Comparison of ENCODE assay signal across 11 cellular contexts in genomic region chr15:62895139-62895866, GRCh38.
DNase-seq lines count a peak whose midpoint lies in the region; ATAC-seq lines count a peak whose summit lies in the region.
"Had no signal": no experiment of that assay in that cellular context is flagged by ENCODE, and none has a peak within 500 bp of the region (broad histone marks: within the 10 kb centered on the region; RNA-seq: fewer than 3 reads in every experiment).

No MANE protein-coding gene starts in this region.

- ATAC-seq in right cardiac atrium (no peak), GM18858 (IDR thresholded peaks at IDR 0.05; ENCODE audit: unreplicated experiment) (no peak), GM19351 (IDR thresholded peaks at IDR 0.05; ENCODE audit: unreplicated experiment) (no peak)

- H3K9me3 ChIP-seq in right cardiac atrium (ENCODE audit: control insufficient read depth, low read length) (no peaks in the 10 kb centered on the region), skeletal muscle tissue (ENCODE audit: control insufficient read depth in 3 of 3, low read length in 3 of 3) (no peaks in the 10 kb centered on the region)

- H3K27me3 ChIP-seq in right cardiac atrium (ENCODE audit: control insufficient read depth, insufficient read depth) (no peaks in the 10 kb centered on the region), skeletal muscle tissue (ENCODE audit: control insufficient read depth in 3 of 3, insufficient read depth in 3 of 3, low read length in 3 of 3) (peaks cover 0 to 4% (median 3%) of the 10 kb centered on the region in 3 donors)

- peak; percentile 88 for DNase-seq in HT1080 (ENCODE audit: low read depth)
- DNase-seq in amniotic stem cell (lab: John Stamatoyannopoulos, UW): peak; percentile 18
- DNase-seq in right cardiac atrium: no peak
- no peak for DNase-seq in HUDEP-2 (lab: John Stamatoyannopoulos, UW; ENCODE audit: unreplicated experiment in 76 of 76)
- DNase-seq in substantia nigra (lab: John Stamatoyannopoulos, UW): no peak
- DNase-seq: activated CD4-positive, alpha-beta memory T cell treated with anti-CD3 and anti-CD28 coated beads for 36 hours; amygdala; immature natural killer cell had no signal

- H3K4me1 ChIP-seq in right cardiac atrium (ENCODE audit: control insufficient read depth, insufficient read depth, low read length) (peaks cover 5% of the 10 kb centered on the region), skeletal muscle tissue (ENCODE audit: control insufficient read depth in 3 of 3, insufficient read depth in 3 of 3, low read length in 3 of 3) (peaks cover 20 to 29% (median 26%) of the 10 kb centered on the region in 3 donors)

- 75% methylated on average over 6 of the region's 6 CpGs for WGBS in right cardiac atrium

- no peak overlapping the region for H3K9ac ChIP-seq in skeletal muscle tissue (ENCODE audit: low read depth in 1 of 3, low read length in 3 of 3)

- intact Hi-C loops in right cardiac atrium (cut with DNase I): loop anchor here in 2 of 4 donors (5.0 to 10.0 kb wide), 2 partner anchors 51 to 147 kb away; partner anchors contain the start of gene TPM1 (in 1 of the 2)

- H3K4me3 ChIP-seq in right cardiac atrium (ENCODE audit: low read length) (no peak overlapping the region), skeletal muscle tissue (ENCODE audit: low read length in 3 of 3) (no peak overlapping the region)

- peak overlapping the region; percentile 79 for H3K27ac ChIP-seq in right cardiac atrium (ENCODE audit: low read length)
- peak overlapping the region; percentile 71 for H3K27ac ChIP-seq in skeletal muscle tissue (ENCODE audit: low read depth, low read length)
- H3K27ac ChIP-seq in substantia nigra (ENCODE audit: low read depth, low read length, poor library complexity, severe bottlenecking): no peak overlapping the region

- H3K36me3 ChIP-seq in skeletal muscle tissue (ENCODE audit: control insufficient read depth in 3 of 3, insufficient read depth in 3 of 3, low read length in 3 of 3): no peaks in the 10 kb centered on the region

Comparison
In these comparisons a context has a peak if more than half of its experiments do, and no peak if none do; other contexts are left out.
1. DNase-seq: peak in HT1080 (single experiment) and amniotic stem cell (single experiment); none in right cardiac atrium (0 of 3), HUDEP-2 (0 of 76) and substantia nigra (0 of 49).